ENCODE assay signal across 19 cellular contexts in genomic region chr15:44692659-44693058, GRCh38. TPM values are rescaled to one million over a fixed set of nuclear protein-coding genes. Genes with fewer than 3 reads are reported as not detected.
DNase-seq lines count a peak whose midpoint lies in the region; ATAC-seq, FAIRE-seq and TF ChIP-seq lines count a peak whose summit lies in the region.
"Had no signal": no experiment of that assay in that cellular context is flagged by ENCODE, and none has a peak within 500 bp of the region (broad histone marks: within the 10 kb centered on the region; RNA-seq: fewer than 3 reads in every experiment).

No MANE protein-coding gene starts in this region.

- no peak for TF ChIP-seq EP300 in K562 (IDR thresholded peaks at IDR 0.05; ENCODE audit: low read length)

- H3K27me3 Mint-ChIP-seq in IgD-negative memory B cell (no peaks in the 10 kb centered on the region), progenitor cell of endocrine pancreas (no peaks in the 10 kb centered on the region)
- no peaks in the 10 kb centered on the region for H3K27me3 Mint-ChIP-seq in stimulated activated memory B cell treated with anti-CD40 and anti-IgM and Interleukin-4, amounts not matched to agents 10 μg/mL and 1 μg/mL and 100 μg/mL, for 72 hours
- H3K27me3 Mint-ChIP-seq: CD4-positive, alpha-beta T cell had no signal

- CTCF ChIA-PET in K562 (lab: Yijun Ruan, JAX; ENCODE audit: low intra/inter-chr PET ratio): no interaction called here

- DNase-seq in K562 (ENCODE audit: extremely low read depth in 1 of 4, low spot score in 3 of 4) (no peak), progenitor cell of endocrine pancreas (ENCODE audit: low spot score, unreplicated experiment) (no peak), islet precursor cell (no peak), NAMALWA (ENCODE audit: low spot score) (no peak)
- DNase-seq: ACHN; Caco-2; CD4-positive, alpha-beta T cell; DMS153; DMS79; GDM1; H9; IMR-90 had no signal

- no peaks in the 10 kb centered on the region for H4K20me1 ChIP-seq in K562 (replicated peaks; ENCODE audit: control insufficient read depth, insufficient read depth, low read length)

- 75% methylated on average over 1 of the region's 1 CpG for WGBS in K562 (ENCODE audit: insufficient coverage, low coverage, missing lambda C conversion rate)

- no peak overlapping the region for H3K4me3 ChIP-seq in K562

- ATAC-seq in K562: peak; percentile 55
- ATAC-seq in stimulated activated memory B cell treated with anti-CD40 and anti-IgM and Interleukin-4, amounts not matched to agents 10 μg/mL and 1 μg/mL and 100 μg/mL, for 72 hours: no peak

- H3K4me1 Mint-ChIP-seq in IgD-negative memory B cell (peaks cover 14 to 17% (median 16%) of the 10 kb centered on the region in 3 donors), progenitor cell of endocrine pancreas (ENCODE audit: low read depth) (no peaks in the 10 kb centered on the region)
- H3K4me1 Mint-ChIP-seq in stimulated activated memory B cell treated with anti-CD40 and anti-IgM and Interleukin-4, amounts not matched to agents 10 μg/mL and 1 μg/mL and 100 μg/mL, for 72 hours: peaks cover 26% of the 10 kb centered on the region

- H3K9me3 Mint-ChIP-seq in IgD-negative memory B cell (peaks cover 0 to 4% (median 2%) of the 10 kb centered on the region in 3 donors), progenitor cell of endocrine pancreas (ENCODE audit: low read depth) (peaks cover 2% of the 10 kb centered on the region)
- peaks cover 2% of the 10 kb centered on the region for H3K9me3 Mint-ChIP-seq in stimulated activated memory B cell treated with anti-CD40 and anti-IgM and Interleukin-4, amounts not matched to agents 10 μg/mL and 1 μg/mL and 100 μg/mL, for 72 hours

- FAIRE-seq in K562 (lab: Jason Lieb, UNC): peak; percentile 65
- FAIRE-seq: A204.1, D721Med, H1, HTR-8/SVneo had no signal

- no TSS peak for BruUV-seq in K562 (replicated peaks; lab: Mats Ljungman, UMichigan)

- no peak overlapping the region for H3K9ac ChIP-seq in K562 (ENCODE audit: insufficient read depth in 1 of 2, low read depth in 2 of 2, low read length in 2 of 2)

- H3K36me3 Mint-ChIP-seq in IgD-negative memory B cell (peaks cover 3% of the 10 kb centered on the region), progenitor cell of endocrine pancreas (ENCODE audit: insufficient read depth) (peaks cover 2% of the 10 kb centered on the region)
- H3K36me3 Mint-ChIP-seq in stimulated activated memory B cell treated with anti-CD40 and anti-IgM and Interleukin-4, amounts not matched to agents 10 μg/mL and 1 μg/mL and 100 μg/mL, for 72 hours: peaks cover 3% of the 10 kb centered on the region

- H3K36me3 ChIP-seq in K562 (ENCODE audit: control insufficient read depth, insufficient read depth, low read length): no peaks in the 10 kb centered on the region

- peak overlapping the region; percentile 34; the same call in 1 of the 2 replicates for H2AFZ ChIP-seq in K562 (ENCODE audit: low read depth, low read length)

- H3K9me1 ChIP-seq in K562 (ENCODE audit: control insufficient read depth, insufficient read depth, low read length): no peaks in the 10 kb centered on the region

- no peaks in the 10 kb centered on the region for H3K27me3 ChIP-seq in K562 (ENCODE audit: control insufficient read depth in 2 of 2, insufficient read depth in 2 of 2, low read length in 2 of 2)

- in situ Hi-C loops in K562 (cut with MboI): no loop called here

- H3K9me3 ChIP-seq in K562 (replicated peaks; ENCODE audit: control insufficient read depth, insufficient read depth, low read depth, low read length): no peaks in the 10 kb centered on the region
- H3K9me3 ChIP-seq: Caco-2 had no signal

- TF ChIP-seq CTCF in K562 (IDR thresholded peaks at IDR 0.05 in 2 of 3, conservative IDR thresholded peaks at IDR 0.05 in 1 of 3; ENCODE audit: insufficient read depth in 2 of 3, low read depth in 1 of 3, low read length in 3 of 3): no peak
- no peak for TF ChIP-seq CTCF in progenitor cell of endocrine pancreas (IDR thresholded peaks at IDR 0.05; ENCODE audit: unreplicated experiment)

- no peak overlapping the region for H3K27ac ChIP-seq in K562 (ENCODE audit: extremely low read depth, low read depth, low read length)
- H3K27ac ChIP-seq: C4-2B had no signal

- H3K79me2 ChIP-seq in K562 (ENCODE audit: control insufficient read depth, insufficient read depth, low read length): no peaks in the 10 kb centered on the region

- intact Hi-C loops in K562 (cut with micrococcal nuclease): no loop called here

- POLR2A ChIA-PET in K562 (lab: Yijun Ruan, JAX): interaction anchor here (1.2 to 1.8 kb wide), 4 partner anchors 8 to 19 kb away, joined by 4 to 8 read pairs (median 4); partner anchors contain the start of genes B2M and PATL2

- H3K4me3 Mint-ChIP-seq in IgD-negative memory B cell (no peak overlapping the region), progenitor cell of endocrine pancreas (ENCODE audit: low read depth) (no peak overlapping the region)
- H3K4me3 Mint-ChIP-seq in stimulated activated memory B cell treated with anti-CD40 and anti-IgM and Interleukin-4, amounts not matched to agents 10 μg/mL and 1 μg/mL and 100 μg/mL, for 72 hours: no peak overlapping the region
- H3K4me3 Mint-ChIP-seq: CD4-positive, alpha-beta T cell; H9 had no signal

- H3K27ac Mint-ChIP-seq in IgD-negative memory B cell (peak overlapping the region in 2 of 3 donors; percentile 23 to 78), progenitor cell of endocrine pancreas (no peak overlapping the region)
- H3K27ac Mint-ChIP-seq in stimulated activated memory B cell treated with anti-CD40 and anti-IgM and Interleukin-4, amounts not matched to agents 10 μg/mL and 1 μg/mL and 100 μg/mL, for 72 hours: peak overlapping the region; percentile 35
- H3K27ac Mint-ChIP-seq: H9 had no signal

- no peaks in the 10 kb centered on the region for H3K4me1 ChIP-seq in K562 (replicated peaks in 1 of 2; ENCODE audit: control insufficient read depth in 2 of 2, insufficient read depth in 2 of 2, low read length in 2 of 2)
- H3K4me1 ChIP-seq: Caco-2 had no signal

- TF ChIP-seq POLR2A in K562 (conservative IDR thresholded peaks at IDR 0.05): no peak

- H3K4me2 ChIP-seq in K562 (ENCODE audit: insufficient read depth, low read length): no peak overlapping the region

- no peak for TF ChIP-seq RAD21 in K562 (CRISPR knock-in tag; conservative IDR thresholded peaks at IDR 0.05 in 1 of 2, IDR thresholded peaks at IDR 0.05 in 1 of 2)

RNA-seq across cellular contexts. Expression of gene PATL2, which starts 18.5 kb away (rescaled TPM):
- polyA plus RNA-seq in IgD-negative memory B cell (17.7 TPM), K562 (2011; rRNA removed) (0.68 and 1.7 TPM in 2 replicates), K562 (2014; fragmentation: Illumina TruSeq; extraction: Trizol) (0.91 and 1.2 TPM in 2 replicates), K562 (2014; fragmentation: Nextera tagmentation; extraction: Ambion mirVana) (under 1 TPM; 0.77 to 0.89 TPM), K562 (2014; rRNA removed) (0.42 and 0.55 TPM in 2 replicates)
- 4.1 and 4.5 TPM in 2 replicates for total RNA-seq in K562 (2011; cell fraction: chromatin; rRNA removed; ENCODE audit: low replicate concordance)
- 2.2 and 2.5 TPM in 2 replicates for total RNA-seq in K562 (2011; cell fraction: nucleolus; rRNA removed)
- total RNA-seq in K562 (2011; cell fraction: nucleoplasm; rRNA removed): 2.1 and 3.6 TPM in 2 replicates
- total RNA-seq in K562 (2014; rRNA removed) (0.20 and 1.1 TPM in 2 replicates), K562 (2014; rRNA removed; fragmentation: Illumina TruSeq; extraction: Trizol) (0.41 and 0.69 TPM in 2 replicates), K562 (2015; rRNA removed; fragmentation: Illumina TruSeq; extraction: Trizol) (0.98 and 1.2 TPM in 2 replicates), K562 (2021) (0.60 and 0.86 TPM in 2 replicates), progenitor cell of endocrine pancreas (0.73 TPM in 1 of 2 replicates, not detected in the other)
- polyA plus RNA-seq in K562 (2011; cell fraction: cytosol; rRNA removed): 0.30 and 1.1 TPM in 2 replicates
- 7.3 and 7.5 TPM in 2 replicates for polyA plus RNA-seq in K562 (2011; cell fraction: nucleus; rRNA removed)
- polyA plus RNA-seq in K562 (2012): 0.92 and 3.6 TPM in 2 replicates
- polyA minus RNA-seq in K562 (2011; rRNA and poly(A)+ RNA removed): 0.14 and 1.5 TPM in 2 replicates
- polyA minus RNA-seq in K562 (2011; cell fraction: cytosol; rRNA and poly(A)+ RNA removed): not detected in 2 replicates
- 1.1 and 2.1 TPM in 2 replicates for polyA minus RNA-seq in K562 (2011; cell fraction: nucleus; rRNA and poly(A)+ RNA removed)
- total RNA-seq: IMR-90 had no signal

RNA-seq across cellular contexts. Expression of gene B2M, which starts 18.7 kb away (rescaled TPM):
- polyA plus RNA-seq in IgD-negative memory B cell (23,226 TPM), K562 (2011; rRNA removed) (1,201 and 1,654 TPM in 2 replicates), K562 (2014; fragmentation: Illumina TruSeq; extraction: Trizol) (1,667 and 1,763 TPM in 2 replicates), K562 (2014; fragmentation: Nextera tagmentation; extraction: Ambion mirVana) (1,000 to 10,000 TPM; 2,823 to 3,138 TPM), K562 (2014; rRNA removed) (981 and 1,032 TPM in 2 replicates)
- 410 and 624 TPM in 2 replicates for total RNA-seq in K562 (2011; cell fraction: chromatin; rRNA removed; ENCODE audit: low replicate concordance)
- total RNA-seq in K562 (2011; cell fraction: nucleolus; rRNA removed): 454 and 493 TPM in 2 replicates
- total RNA-seq in K562 (2011; cell fraction: nucleoplasm; rRNA removed): 734 and 781 TPM in 2 replicates
- total RNA-seq in K562 (2014; rRNA removed) (508 and 518 TPM in 2 replicates), K562 (2014; rRNA removed; fragmentation: Illumina TruSeq; extraction: Trizol) (872 and 963 TPM in 2 replicates), K562 (2015; rRNA removed; fragmentation: Illumina TruSeq; extraction: Trizol) (938 and 983 TPM in 2 replicates), K562 (2021) (460 and 518 TPM in 2 replicates), progenitor cell of endocrine pancreas (133 and 139 TPM in 2 replicates)
- 1,148 and 3,009 TPM in 2 replicates for polyA plus RNA-seq in K562 (2011; cell fraction: cytosol; rRNA removed)
- 172 and 337 TPM in 2 replicates for polyA plus RNA-seq in K562 (2011; cell fraction: nucleus; rRNA removed)
- polyA plus RNA-seq in K562 (2012): 946 and 1,158 TPM in 2 replicates
- 659 and 661 TPM in 2 replicates for polyA minus RNA-seq in K562 (2011; rRNA and poly(A)+ RNA removed)
- polyA minus RNA-seq in K562 (2011; cell fraction: cytosol; rRNA and poly(A)+ RNA removed): 257 and 286 TPM in 2 replicates
- 69.7 and 112 TPM in 2 replicates for polyA minus RNA-seq in K562 (2011; cell fraction: nucleus; rRNA and poly(A)+ RNA removed)

RNA-seq across cellular contexts. Expression of gene SPG11, which starts 29.2 kb away (rescaled TPM):
- 41.7 TPM for polyA plus RNA-seq in IgD-negative memory B cell
- 195 and 371 TPM in 2 replicates for total RNA-seq in K562 (2011; cell fraction: chromatin; rRNA removed; ENCODE audit: low replicate concordance)
- 116 and 148 TPM in 2 replicates for total RNA-seq in K562 (2011; cell fraction: nucleolus; rRNA removed)
- 167 and 188 TPM in 2 replicates for total RNA-seq in K562 (2011; cell fraction: nucleoplasm; rRNA removed)
- total RNA-seq in K562 (2014; rRNA removed): 31.3 and 47.4 TPM in 2 replicates
- total RNA-seq in K562 (2014; rRNA removed; fragmentation: Illumina TruSeq; extraction: Trizol): 57.9 and 64.1 TPM in 2 replicates
- total RNA-seq in K562 (2015; rRNA removed; fragmentation: Illumina TruSeq; extraction: Trizol): 49.6 and 55.1 TPM in 2 replicates
- total RNA-seq in K562 (2021): 50.9 and 51.2 TPM in 2 replicates
- 71.2 and 96.5 TPM in 2 replicates for polyA plus RNA-seq in K562 (2011; rRNA removed)
- 66.0 and 70.7 TPM in 2 replicates for polyA plus RNA-seq in K562 (2011; cell fraction: cytosol; rRNA removed)
- 99.2 and 111 TPM in 2 replicates for polyA plus RNA-seq in K562 (2011; cell fraction: nucleus; rRNA removed)
- 35.2 and 70.1 TPM in 2 replicates for polyA plus RNA-seq in K562 (2012)
- 45.6 and 48.0 TPM in 2 replicates for polyA plus RNA-seq in K562 (2014; fragmentation: Illumina TruSeq; extraction: Trizol)
- polyA plus RNA-seq in K562 (2014; fragmentation: Nextera tagmentation; extraction: Ambion mirVana): 10 to 100 TPM; 23.3 to 24.0 TPM
- 33.9 and 34.1 TPM in 2 replicates for polyA plus RNA-seq in K562 (2014; rRNA removed)
- polyA minus RNA-seq in K562 (2011; rRNA and poly(A)+ RNA removed): 136 and 168 TPM in 2 replicates
- polyA minus RNA-seq in K562 (2011; cell fraction: cytosol; rRNA and poly(A)+ RNA removed): 48.1 and 89.9 TPM in 2 replicates
- 77.0 and 125 TPM in 2 replicates for polyA minus RNA-seq in K562 (2011; cell fraction: nucleus; rRNA and poly(A)+ RNA removed)
- 90.6 and 96.4 TPM in 2 replicates for total RNA-seq in progenitor cell of endocrine pancreas

RNA-seq across cellular contexts. Expression of gene TRIM69, which starts 43.7 kb away (rescaled TPM):
- polyA plus RNA-seq in IgD-negative memory B cell: 30.7 TPM
- total RNA-seq in K562 (2011; cell fraction: chromatin; rRNA removed; ENCODE audit: low replicate concordance): 0.93 and 2.2 TPM in 2 replicates
- total RNA-seq in K562 (2011; cell fraction: nucleolus; rRNA removed): 1.0 and 1.1 TPM in 2 replicates
- total RNA-seq in K562 (2011; cell fraction: nucleoplasm; rRNA removed): 1.0 and 1.8 TPM in 2 replicates
- 1.5 and 1.8 TPM in 2 replicates for total RNA-seq in K562 (2014; rRNA removed)
- 2.2 and 2.6 TPM in 2 replicates for total RNA-seq in K562 (2014; rRNA removed; fragmentation: Illumina TruSeq; extraction: Trizol)
- total RNA-seq in K562 (2015; rRNA removed; fragmentation: Illumina TruSeq; extraction: Trizol): 4.0 and 4.3 TPM in 2 replicates
- total RNA-seq in K562 (2021): 3.2 and 4.1 TPM in 2 replicates
- polyA plus RNA-seq in K562 (2011; rRNA removed): 3.3 and 4.1 TPM in 2 replicates
- 1.2 and 2.3 TPM in 2 replicates for polyA plus RNA-seq in K562 (2011; cell fraction: cytosol; rRNA removed)
- polyA plus RNA-seq in K562 (2011; cell fraction: nucleus; rRNA removed): 1.7 and 2.2 TPM in 2 replicates
- 4.2 and 5.9 TPM in 2 replicates for polyA plus RNA-seq in K562 (2012)
- 2.6 and 3.8 TPM in 2 replicates for polyA plus RNA-seq in K562 (2014; fragmentation: Illumina TruSeq; extraction: Trizol)
- 1 to 10 TPM; 1.0 to 1.6 TPM for polyA plus RNA-seq in K562 (2014; fragmentation: Nextera tagmentation; extraction: Ambion mirVana)
- polyA plus RNA-seq in K562 (2014; rRNA removed): 2.0 and 2.3 TPM in 2 replicates
- polyA minus RNA-seq in K562 (2011; rRNA and poly(A)+ RNA removed): 3.5 and 4.3 TPM in 2 replicates
- 0.95 and 1.7 TPM in 2 replicates for polyA minus RNA-seq in K562 (2011; cell fraction: cytosol; rRNA and poly(A)+ RNA removed)
- 0.67 and 1.9 TPM in 2 replicates for polyA minus RNA-seq in K562 (2011; cell fraction: nucleus; rRNA and poly(A)+ RNA removed)
- 12.1 and 18.2 TPM in 2 replicates for total RNA-seq in progenitor cell of endocrine pancreas
